In genomic region chr5:156155638-156156037, GRCh38 we compare ENCODE assay signal across 26 cellular contexts.
DNase-seq lines count a peak whose midpoint lies in the region; ATAC-seq lines count a peak whose summit lies in the region.
"Had no signal": no experiment of that assay in that cellular context is flagged by ENCODE, and none has a peak within 500 bp of the region (broad histone marks: within the 10 kb centered on the region; RNA-seq: fewer than 3 reads in every experiment).

No MANE protein-coding gene starts in this region.

- H2AFZ ChIP-seq in trophoblast cell (ENCODE audit: insufficient read depth, low read length, poor library complexity): no peak overlapping the region
- H2AFZ ChIP-seq: PC-9 had no signal

- H3K14ac ChIP-seq in trophoblast cell (ENCODE audit: low read length): no peak overlapping the region

- H2BK12ac ChIP-seq in trophoblast cell (ENCODE audit: low read length): no peak overlapping the region

- no peak overlapping the region for H2AK5ac ChIP-seq in trophoblast cell (ENCODE audit: low read length)

- H2BK5ac ChIP-seq in trophoblast cell (ENCODE audit: low read depth, low read length, poor library complexity): no peak overlapping the region

- H4K91ac ChIP-seq in trophoblast cell (ENCODE audit: low read depth, low read length): no peak overlapping the region

- no peak overlapping the region for H3K27ac ChIP-seq in trophoblast cell (ENCODE audit: low read depth, low read length)
- H3K27ac ChIP-seq: C4-2B, esophagus squamous epithelium, gastroesophageal sphincter, HL-60, PC-9, vagina had no signal

- no peak for ATAC-seq in GM19324 (IDR thresholded peaks at IDR 0.05; ENCODE audit: low FRiP score, unreplicated experiment)
- ATAC-seq: gastroesophageal sphincter; natural killer cell; stimulated activated effector memory CD8-positive, alpha-beta T cell treated with anti-CD3 and anti-CD28 coated beads, Interleukin-12 subunit alpha, Interleukin-12 subunit beta, amount 100 ng/mL, for 72 hours had no signal

- H3K4me3 ChIP-seq in trophoblast cell (ENCODE audit: low read depth, low read length): no peak overlapping the region
- H3K4me3 ChIP-seq: esophagus squamous epithelium, gastroesophageal sphincter, PC-9, vagina had no signal

- H3K79me1 ChIP-seq in trophoblast cell (ENCODE audit: low read length): no peaks in the 10 kb centered on the region

- H3K23ac ChIP-seq in trophoblast cell (ENCODE audit: low read length): no peak overlapping the region

- H4K8ac ChIP-seq in trophoblast cell (ENCODE audit: low read depth, low read length): no peak overlapping the region

- DNase-seq in DMS53 treated with DMSO at 0.1 percent for 48 hours (lab: John Stamatoyannopoulos, UW; ENCODE audit: unreplicated experiment) (peak; percentile 52), NCI-H1105 (lab: John Stamatoyannopoulos, UW) (peak; percentile 3), glomerular visceral epithelial cell (ENCODE audit: extremely low spot score) (peak; percentile 77), trophoblast cell (no peak), NCI-H2196 (lab: John Stamatoyannopoulos, UW; ENCODE audit: unreplicated experiment) (no peak), mesenteric fat pad (ENCODE audit: low spot score) (no peak)
- DNase-seq: activated CD4-positive, alpha-beta T cell treated with anti-CD3 and anti-CD28 coated beads, Interleukin-2, amount 10 ng/mL, durations not matched to agents 7 days and 5 days; activated naive CD4-positive, alpha-beta T cell treated with anti-CD3 and anti-CD28 coated beads for 36 hours; activated T-cell treated with anti-CD3 and anti-CD28 coated beads, Interleukin-2, amount 50 U/mL, for 48 hours; endodermal cell; esophagus squamous epithelium; GDM1; H7; kidney; natural killer cell; NCI-H1048; NCI-H187 treated with DMSO at 0.1 percent for 48 hours; PC-9; retina; SHP77 had no signal

- no peaks in the 10 kb centered on the region for H3K4me1 ChIP-seq in trophoblast cell (ENCODE audit: control insufficient read depth in 1 of 2, insufficient read depth in 2 of 2, low read length in 2 of 2)
- H3K4me1 ChIP-seq: esophagus squamous epithelium, gastroesophageal sphincter, vagina had no signal

- peak overlapping the region; percentile 54 for H4K12ac ChIP-seq in trophoblast cell (ENCODE audit: low read depth, low read length)

- H3K27me3 ChIP-seq in trophoblast cell (ENCODE audit: insufficient read depth, low read length): no peaks in the 10 kb centered on the region
- H3K27me3 ChIP-seq: esophagus squamous epithelium, gastroesophageal sphincter, vagina had no signal

- H3K9ac ChIP-seq in trophoblast cell (ENCODE audit: low read length): no peak overlapping the region

- H3K4ac ChIP-seq in trophoblast cell (ENCODE audit: low read depth, low read length): no peak overlapping the region

- H2BK120ac ChIP-seq in trophoblast cell (ENCODE audit: insufficient read depth, low read length, poor library complexity): no peak overlapping the region

- H3K4me2 ChIP-seq in trophoblast cell (ENCODE audit: low read length): no peak overlapping the region
- H3K4me2 ChIP-seq: PC-9 had no signal

- H3K36me3 ChIP-seq in trophoblast cell (ENCODE audit: control insufficient read depth in 1 of 2, insufficient read depth in 2 of 2, low read length in 2 of 2): no peaks in the 10 kb centered on the region
- H3K36me3 ChIP-seq: esophagus squamous epithelium, gastroesophageal sphincter, vagina had no signal

- no peaks in the 10 kb centered on the region for H3K9me3 ChIP-seq in trophoblast cell (ENCODE audit: insufficient read depth, low read depth, low read length)
- H3K9me3 ChIP-seq: esophagus squamous epithelium, gastroesophageal sphincter, vagina had no signal

- no CpG with 5 or more reads among the region's 4 CpGs for WGBS in trophoblast cell (ENCODE audit: extremely low coverage, insufficient coverage, insufficient read length)

- H3K79me2 ChIP-seq in trophoblast cell (ENCODE audit: control insufficient read depth, insufficient read depth, low read length, poor library complexity): peaks cover 2% of the 10 kb centered on the region

- no peak overlapping the region for H3K18ac ChIP-seq in trophoblast cell (ENCODE audit: low read length)

Comparison
In these comparisons a context has a peak if more than half of its experiments do, and no peak if none do; other contexts are left out.
1. DNase-seq: peak in DMS53 treated with DMSO at 0.1 percent for 48 hours (single experiment), NCI-H1105 (single experiment) and glomerular visceral epithelial cell (single experiment); none in trophoblast cell (0 of 2), NCI-H2196 (single experiment) and mesenteric fat pad (single experiment).